Comparison of ENCODE assay signal across 15 cellular contexts in genomic region chr11:124123587-124123986, GRCh38. TPM values are rescaled to one million over a fixed set of nuclear protein-coding genes. Genes with fewer than 3 reads are reported as not detected.
DNase-seq lines count a peak whose midpoint lies in the region; ATAC-seq and TF ChIP-seq lines count a peak whose summit lies in the region.
"Had no signal": no experiment of that assay in that cellular context is flagged by ENCODE, and none has a peak within 500 bp of the region (broad histone marks: within the 10 kb centered on the region; RNA-seq: fewer than 3 reads in every experiment).

No MANE protein-coding gene starts in this region.

- H3K4me3 ChIP-seq in SK-N-SH (ENCODE audit: low read depth in 2 of 2, low read length in 1 of 2) (no peak overlapping the region), NB4 (ENCODE audit: low read depth, low read length) (no peak overlapping the region), brain microvascular endothelial cell (ENCODE audit: low read depth, low read length) (no peak overlapping the region), retinal pigment epithelial cell (ENCODE audit: low read length) (no peak overlapping the region), right lobe of liver (no peak overlapping the region)
- H3K4me3 ChIP-seq: thoracic aorta had no signal

- no peaks in the 10 kb centered on the region for H3K9me2 ChIP-seq in SK-N-SH

- ATAC-seq in SK-N-SH treated with all-trans-retinoic acid at 6 μM for 48 hours (no peak), right lobe of liver (no peak)

- DNase-seq in SK-N-SH, result peak; percentile 27
- peak; percentile 8 for DNase-seq in NB4 (ENCODE audit: low read depth)
- no peak for DNase-seq in brain microvascular endothelial cell
- DNase-seq in retinal pigment epithelial cell (ENCODE audit: low read depth), result no peak
- no peak for DNase-seq in right lobe of liver
- DNase-seq in cortex of kidney (lab: John Stamatoyannopoulos, UW), result no peak
- DNase-seq in kidney glomerular epithelial cell (lab: John Stamatoyannopoulos, UW), result no peak
- DNase-seq: activated naive CD4-positive, alpha-beta T cell treated with anti-CD3 and anti-CD28 coated beads, Interleukin-2, amount 10 ng/mL, durations not matched to agents 7 days and 5 days; effector memory CD4-positive, alpha-beta T cell; kidney; SW 1271; WERI-Rb-1 had no signal

- intact Hi-C loops in right lobe of liver (cut with DNase I), result no loop called here

- H3K36me3 ChIP-seq in SK-N-SH (replicated peaks in 1 of 2; ENCODE audit: control insufficient read depth in 1 of 2, insufficient read depth in 2 of 2, low read length in 1 of 2), result peaks cover 0 to 18% of the 10 kb centered on the region in 2 experiments
- H3K36me3 ChIP-seq in brain microvascular endothelial cell (replicated peaks), result no peaks in the 10 kb centered on the region
- H3K36me3 ChIP-seq in right lobe of liver, result peaks cover 0 to 29% (median 8%) of the 10 kb centered on the region in 4 donors
- H3K36me3 ChIP-seq: WERI-Rb-1 had no signal

- no peak overlapping the region for H3K9ac ChIP-seq in SK-N-SH

- H4K20me1 ChIP-seq in SK-N-SH (ENCODE audit: insufficient read depth), result no peaks in the 10 kb centered on the region

- POLR2A ChIA-PET in SK-N-SH (lab: Yijun Ruan, JAX), result no interaction called here

- CTCF ChIA-PET in SK-N-SH (lab: Yijun Ruan, JAX), result interaction anchor here (0.6 to 1.4 kb wide), 3 partner anchors 18 to 52 kb away, joined by 3 to 4 read pairs (median 3); no protein-coding TSS in a partner anchor

- H3K9me3 ChIP-seq in SK-N-SH (no peaks in the 10 kb centered on the region), right lobe of liver (no peaks in the 10 kb centered on the region)
- H3K9me3 ChIP-seq: thoracic aorta had no signal

- no peak overlapping the region for H3K4me2 ChIP-seq in SK-N-SH

- in situ Hi-C loops in brain microvascular endothelial cell (cut with HindIII; ENCODE audit: low pct_ligation_motif_present, low sequenced_read_pairs), result no loop called here

- no peaks in the 10 kb centered on the region for H3K4me1 ChIP-seq in SK-N-SH (ENCODE audit: control insufficient read depth in 1 of 2, insufficient read depth in 2 of 2, low read depth in 1 of 2, low read length in 1 of 2)
- H3K4me1 ChIP-seq in right lobe of liver, result no peaks in the 10 kb centered on the region

- TF ChIP-seq CTCF in SK-N-SH (IDR thresholded peaks at IDR 0.05) (no peak), NB4 (IDR thresholded peaks at IDR 0.05; ENCODE audit: low read depth, low read length) (peak; percentile 23), brain microvascular endothelial cell (IDR thresholded peaks at IDR 0.05; ENCODE audit: low read depth, low read length, missing control alignments) (peak; percentile 29), retinal pigment epithelial cell (conservative IDR thresholded peaks at IDR 0.05; ENCODE audit: low read depth, low read length) (peak; percentile 19), right lobe of liver (IDR thresholded peaks at IDR 0.05) (no peak)

- H3K79me2 ChIP-seq in SK-N-SH (ENCODE audit: insufficient read depth), result no peaks in the 10 kb centered on the region

- H3F3A ChIP-seq in SK-N-SH (replicated peaks; ENCODE audit: insufficient read depth), result no peaks in the 10 kb centered on the region

- no peak overlapping the region for H2AFZ ChIP-seq in SK-N-SH (ENCODE audit: low read depth)

- WGBS in SK-N-SH (ENCODE audit: low lambda C conversion rate), result 49% methylated on average over 2 of the region's 2 CpGs
- WGBS in right lobe of liver (ENCODE audit: insufficient coverage, low coverage, low lambda C conversion rate, missing lambda C conversion rate), result 63% methylated on average over 2 of the region's 2 CpGs

- TF ChIP-seq POLR2A in NB4 (IDR thresholded peaks at IDR 0.05; ENCODE audit: extremely low read depth, insufficient read length) (no peak), right lobe of liver (IDR thresholded peaks at IDR 0.05) (no peak)

- H3K27ac ChIP-seq in SK-N-SH (ENCODE audit: low read depth in 2 of 2, low read length in 1 of 2) (no peak overlapping the region), brain microvascular endothelial cell (no peak overlapping the region), right lobe of liver (no peak overlapping the region)
- H3K27ac ChIP-seq: thoracic aorta, WERI-Rb-1 had no signal

- no peak for TF ChIP-seq RAD21 in SK-N-SH (IDR thresholded peaks at IDR 0.05; ENCODE audit: low read length)

- no peaks in the 10 kb centered on the region for H3K27me3 ChIP-seq in SK-N-SH (ENCODE audit: insufficient read depth)
- no peaks in the 10 kb centered on the region for H3K27me3 ChIP-seq in brain microvascular endothelial cell (replicated peaks)
- H3K27me3 ChIP-seq in right lobe of liver, result no peaks in the 10 kb centered on the region

- TF ChIP-seq EP300 in SK-N-SH (IDR thresholded peaks at IDR 0.05; ENCODE audit: borderline replicate concordance in 1 of 2, low read depth in 1 of 2, low read length in 1 of 2), result no peak

TF ChIP-seq in SK-N-SH, 30 proteins besides CTCF, POLR2A, EP300 and RAD21:
- no peak for TF ChIP-seq JUND (IDR thresholded peaks at IDR 0.05)
- TF ChIP-seq, protein P1, sequence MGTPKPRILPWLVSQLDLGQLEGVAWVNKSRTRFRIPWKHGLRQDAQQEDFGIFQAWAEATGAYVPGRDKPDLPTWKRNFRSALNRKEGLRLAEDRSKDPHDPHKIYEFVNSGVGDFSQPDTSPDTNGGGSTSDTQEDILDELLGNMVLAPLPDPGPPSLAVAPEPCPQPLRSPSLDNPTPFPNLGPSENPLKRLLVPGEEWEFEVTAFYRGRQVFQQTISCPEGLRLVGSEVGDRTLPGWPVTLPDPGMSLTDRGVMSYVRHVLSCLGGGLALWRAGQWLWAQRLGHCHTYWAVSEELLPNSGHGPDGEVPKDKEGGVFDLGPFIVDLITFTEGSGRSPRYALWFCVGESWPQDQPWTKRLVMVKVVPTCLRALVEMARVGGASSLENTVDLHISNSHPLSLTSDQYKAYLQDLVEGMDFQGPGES (IDR thresholded peaks at IDR 0.05; ENCODE audit: low read depth, low read length), result no peak

TF ChIP-seq in SK-N-SH treated with all-trans-retinoic acid at 6 μM for 48 hours, 23 proteins besides CTCF, POLR2A, EP300 and RAD21:
- TF ChIP-seq, protein P2, sequence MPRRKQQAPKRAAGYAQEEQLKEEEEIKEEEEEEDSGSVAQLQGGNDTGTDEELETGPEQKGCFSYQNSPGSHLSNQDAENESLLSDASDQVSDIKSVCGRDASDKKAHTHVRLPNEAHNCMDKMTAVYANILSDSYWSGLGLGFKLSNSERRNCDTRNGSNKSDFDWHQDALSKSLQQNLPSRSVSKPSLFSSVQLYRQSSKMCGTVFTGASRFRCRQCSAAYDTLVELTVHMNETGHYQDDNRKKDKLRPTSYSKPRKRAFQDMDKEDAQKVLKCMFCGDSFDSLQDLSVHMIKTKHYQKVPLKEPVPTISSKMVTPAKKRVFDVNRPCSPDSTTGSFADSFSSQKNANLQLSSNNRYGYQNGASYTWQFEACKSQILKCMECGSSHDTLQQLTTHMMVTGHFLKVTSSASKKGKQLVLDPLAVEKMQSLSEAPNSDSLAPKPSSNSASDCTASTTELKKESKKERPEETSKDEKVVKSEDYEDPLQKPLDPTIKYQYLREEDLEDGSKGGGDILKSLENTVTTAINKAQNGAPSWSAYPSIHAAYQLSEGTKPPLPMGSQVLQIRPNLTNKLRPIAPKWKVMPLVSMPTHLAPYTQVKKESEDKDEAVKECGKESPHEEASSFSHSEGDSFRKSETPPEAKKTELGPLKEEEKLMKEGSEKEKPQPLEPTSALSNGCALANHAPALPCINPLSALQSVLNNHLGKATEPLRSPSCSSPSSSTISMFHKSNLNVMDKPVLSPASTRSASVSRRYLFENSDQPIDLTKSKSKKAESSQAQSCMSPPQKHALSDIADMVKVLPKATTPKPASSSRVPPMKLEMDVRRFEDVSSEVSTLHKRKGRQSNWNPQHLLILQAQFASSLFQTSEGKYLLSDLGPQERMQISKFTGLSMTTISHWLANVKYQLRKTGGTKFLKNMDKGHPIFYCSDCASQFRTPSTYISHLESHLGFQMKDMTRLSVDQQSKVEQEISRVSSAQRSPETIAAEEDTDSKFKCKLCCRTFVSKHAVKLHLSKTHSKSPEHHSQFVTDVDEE (CRISPR knock-in tag; IDR thresholded peaks at IDR 0.05), result no peak
- no peak for TF ChIP-seq ZC3H10 (CRISPR knock-in tag; IDR thresholded peaks at IDR 0.05)
- no peak for TF ChIP-seq BACH2 (CRISPR knock-in tag; IDR thresholded peaks at IDR 0.05; ENCODE audit: borderline replicate concordance)
- no peak for TF ChIP-seq SNAI2 (CRISPR knock-in tag; IDR thresholded peaks at IDR 0.05)

RNA-seq across cellular contexts. Expression of gene VWA5A, which starts 8.3 kb away (rescaled TPM):
- 7.6 and 11.7 TPM in 2 replicates for polyA plus RNA-seq in SK-N-SH (2012; rRNA removed)
- polyA plus RNA-seq in SK-N-SH (2012; cell fraction: cytosol; rRNA removed), result 7.4 and 8.0 TPM in 2 replicates
- 10.5 and 16.2 TPM in 2 replicates for polyA plus RNA-seq in SK-N-SH (2012; cell fraction: nucleus; rRNA removed)
- 1 to 10 TPM; 3.5 to 9.0 (median 5.8) TPM for total RNA-seq in right lobe of liver

RNA-seq across cellular contexts. Expression of gene OR10D3, which starts 59.6 kb away (rescaled TPM):
- polyA plus RNA-seq in SK-N-SH (2012; rRNA removed), result not detected in 2 replicates
- polyA plus RNA-seq in SK-N-SH (2012; cell fraction: cytosol; rRNA removed), result not detected in 2 replicates
- polyA plus RNA-seq in SK-N-SH (2012; cell fraction: nucleus; rRNA removed), result not detected in 2 replicates
- total RNA-seq in right lobe of liver, result not detected
- total RNA-seq: kidney, pulmonary artery endothelial cell, thoracic aorta had no signal

Comparison
In these comparisons a context has a peak if more than half of its experiments do, and no peak if none do; other contexts are left out.
1. DNase-seq: peak in SK-N-SH (single experiment) and NB4 (single experiment); none in brain microvascular endothelial cell (single experiment), retinal pigment epithelial cell (single experiment), right lobe of liver (0 of 3), cortex of kidney (single experiment) and kidney glomerular epithelial cell (single experiment).
2. CTCF ChIP-seq: peak in NB4 (single experiment), brain microvascular endothelial cell (single experiment) and retinal pigment epithelial cell (single experiment); none in SK-N-SH (single experiment) and right lobe of liver (0 of 4).